In the genomic region with DNA sequence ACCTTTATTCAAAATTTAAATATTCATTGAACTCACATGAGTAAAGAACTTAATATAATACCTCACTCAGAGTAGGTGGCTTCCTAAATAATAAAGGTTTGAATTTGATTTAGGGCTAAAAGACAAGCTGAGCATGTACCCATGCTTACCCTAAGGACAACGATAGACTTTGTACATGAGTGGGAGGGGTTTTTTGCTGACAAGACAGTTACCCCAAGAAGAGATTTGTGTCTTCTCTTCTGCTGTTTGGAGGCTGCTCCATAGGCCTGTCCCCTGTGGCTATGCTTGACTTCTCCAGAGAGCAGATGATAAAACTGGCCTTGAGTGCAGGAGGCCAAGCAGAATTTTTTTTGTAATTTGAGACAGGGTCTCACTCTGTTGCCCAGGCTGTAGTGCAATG, we compare ENCODE assay signal across 3 cellular contexts.
A peak's percentile ranks its signal among the peaks of the same experiment; 100 is the strongest.
TF ChIP-seq lines count a peak whose summit lies in the region.

No MANE protein-coding gene starts in this region.

TF ChIP-seq in A549, 52 proteins besides CTCF, POLR2A, EP300 and RAD21:
- TF ChIP-seq MAFK (IDR thresholded peaks at IDR 0.05; ENCODE audit: partially characterized antibody) (peak; percentile 82), HOXA7 (CRISPR knock-in tag; IDR thresholded peaks at IDR 0.05) (no peak), RFX5 (IDR thresholded peaks at IDR 0.05) (no peak), NFE2L2 (conservative IDR thresholded peaks at IDR 0.05; ENCODE audit: low read length) (no peak), CBX8 (IDR thresholded peaks at IDR 0.05) (no peak), ZSCAN20 (CRISPR knock-in tag; IDR thresholded peaks at IDR 0.05) (no peak), RNF2 (IDR thresholded peaks at IDR 0.05; ENCODE audit: borderline replicate concordance, low read depth) (no peak)

TF ChIP-seq in IMR-90, 13 proteins besides CTCF, POLR2A, EP300 and RAD21:
- TF ChIP-seq, protein P1, sequence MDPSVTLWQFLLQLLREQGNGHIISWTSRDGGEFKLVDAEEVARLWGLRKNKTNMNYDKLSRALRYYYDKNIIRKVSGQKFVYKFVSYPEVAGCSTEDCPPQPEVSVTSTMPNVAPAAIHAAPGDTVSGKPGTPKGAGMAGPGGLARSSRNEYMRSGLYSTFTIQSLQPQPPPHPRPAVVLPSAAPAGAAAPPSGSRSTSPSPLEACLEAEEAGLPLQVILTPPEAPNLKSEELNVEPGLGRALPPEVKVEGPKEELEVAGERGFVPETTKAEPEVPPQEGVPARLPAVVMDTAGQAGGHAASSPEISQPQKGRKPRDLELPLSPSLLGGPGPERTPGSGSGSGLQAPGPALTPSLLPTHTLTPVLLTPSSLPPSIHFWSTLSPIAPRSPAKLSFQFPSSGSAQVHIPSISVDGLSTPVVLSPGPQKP (IDR thresholded peaks at IDR 0.05; ENCODE audit: borderline replicate concordance, low read depth, low read length): no peak
- peak; percentile 89 for TF ChIP-seq MAFK (IDR thresholded peaks at IDR 0.05; ENCODE audit: low read depth, low read length)

TF ChIP-seq in H1, 55 proteins besides CTCF, POLR2A, EP300 and RAD21:
- 0 out of 2 replicates have a peak, but pooled peaks have one; percentile 25 for TF ChIP-seq MAFK (IDR thresholded peaks at IDR 0.05; ENCODE audit: low read depth, low read length)
- TF ChIP-seq, protein P2, sequence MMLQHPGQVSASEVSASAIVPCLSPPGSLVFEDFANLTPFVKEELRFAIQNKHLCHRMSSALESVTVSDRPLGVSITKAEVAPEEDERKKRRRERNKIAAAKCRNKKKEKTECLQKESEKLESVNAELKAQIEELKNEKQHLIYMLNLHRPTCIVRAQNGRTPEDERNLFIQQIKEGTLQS (IDR thresholded peaks at IDR 0.05; ENCODE audit: insufficient read depth, low read depth, low read length): no peak
- no peak for TF ChIP-seq BACH1 (IDR thresholded peaks at IDR 0.05; ENCODE audit: low read length)
- no peak for TF ChIP-seq CEBPB (IDR thresholded peaks at IDR 0.05; ENCODE audit: low read depth, low read length)
- TF ChIP-seq NRF1 (IDR thresholded peaks at IDR 0.05; ENCODE audit: low read depth, low read length): no peak
- TF ChIP-seq ASH2L (IDR thresholded peaks at IDR 0.05; ENCODE audit: low read length): no peak
- no peak for TF ChIP-seq SIN3A (conservative IDR thresholded peaks at IDR 0.05 in 1 of 2, IDR thresholded peaks at IDR 0.05 in 1 of 2; ENCODE audit: low read depth in 1 of 2, low read length in 2 of 2)
